13 cellular contexts compared by ENCODE assay signal in genomic region chr19:7426986-7427385, GRCh38.
DNase-seq lines count a peak whose midpoint lies in the region; ATAC-seq lines count a peak whose summit lies in the region.
"Had no signal": no experiment of that assay in that cellular context is flagged by ENCODE, and none has a peak within 500 bp of the region (broad histone marks: within the 10 kb centered on the region; RNA-seq: fewer than 3 reads in every experiment).

No MANE protein-coding gene starts in this region.

- DNase-seq in stimulated activated naive CD4-positive, alpha-beta T cell treated with Interleukin-2 at 50 U/mL for 16 hours (lab: John Stamatoyannopoulos, UW): peak; percentile 28
- no peak for DNase-seq in stimulated activated naive CD4-positive, alpha-beta T cell (lab: John Stamatoyannopoulos, UW)
- DNase-seq in activated T-cell treated with anti-CD3 and anti-CD28 coated beads, Interleukin-2, amount 50 U/mL, for 24 hours: peak; percentile 39
- DNase-seq in memory B cell (ENCODE audit: low spot score in 2 of 2) (no peak), anterior cingulate cortex (lab: John Stamatoyannopoulos, UW) (no peak), SIG-M5 (lab: John Stamatoyannopoulos, UW) (no peak), MV-4-11 (lab: John Stamatoyannopoulos, UW) (no peak), immature natural killer cell (no peak)
- DNase-seq: DMS79 treated with DMSO at 0.1 percent for 48 hours, KG1, mesendoderm, NCI-H187, nucleus accumbens had no signal

- H3K27me3 Mint-ChIP-seq in activated T-cell treated with anti-CD3 and anti-CD28 coated beads, Interleukin-2, amount 50 U/mL, for 24 hours: no peaks in the 10 kb centered on the region
- no peaks in the 10 kb centered on the region for H3K27me3 Mint-ChIP-seq in memory B cell
- H3K27me3 Mint-ChIP-seq in immature natural killer cell (ENCODE audit: low read depth in 3 of 3): peaks cover 0 to 2% (median 0%) of the 10 kb centered on the region in 3 donors

- no peaks in the 10 kb centered on the region for H3K9me3 Mint-ChIP-seq in activated T-cell treated with anti-CD3 and anti-CD28 coated beads, Interleukin-2, amount 50 U/mL, for 24 hours
- H3K9me3 Mint-ChIP-seq in memory B cell (no peaks in the 10 kb centered on the region), immature natural killer cell (no peaks in the 10 kb centered on the region)

- peaks cover 45% of the 10 kb centered on the region for H3K4me1 Mint-ChIP-seq in activated T-cell treated with anti-CD3 and anti-CD28 coated beads, Interleukin-2, amount 50 U/mL, for 24 hours (ENCODE audit: low read depth)
- peaks cover 14% of the 10 kb centered on the region for H3K4me1 Mint-ChIP-seq in memory B cell
- H3K4me1 Mint-ChIP-seq in immature natural killer cell: peaks cover 12 to 17% of the 10 kb centered on the region in 2 donors

- ATAC-seq in memory B cell (ENCODE audit: low read depth): peak; percentile 69

- H3K4me3 Mint-ChIP-seq in activated T-cell treated with anti-CD3 and anti-CD28 coated beads, Interleukin-2, amount 50 U/mL, for 24 hours: peak overlapping the region; percentile 32
- no peak overlapping the region for H3K4me3 Mint-ChIP-seq in memory B cell
- H3K4me3 Mint-ChIP-seq in immature natural killer cell: no peak overlapping the region

- H3K36me3 Mint-ChIP-seq in activated T-cell treated with anti-CD3 and anti-CD28 coated beads, Interleukin-2, amount 50 U/mL, for 24 hours (ENCODE audit: low read depth): peaks cover 51% of the 10 kb centered on the region
- H3K36me3 Mint-ChIP-seq in memory B cell: peaks cover 10% of the 10 kb centered on the region
- H3K36me3 Mint-ChIP-seq in immature natural killer cell: peaks cover 2 to 5% (median 4%) of the 10 kb centered on the region in 3 donors

- peak overlapping the region; percentile 78 for H3K27ac Mint-ChIP-seq in activated T-cell treated with anti-CD3 and anti-CD28 coated beads, Interleukin-2, amount 50 U/mL, for 24 hours
- H3K27ac Mint-ChIP-seq in memory B cell (peak overlapping the region; percentile 56), immature natural killer cell (no peak overlapping the region)

Comparison
In these comparisons a context has a peak if more than half of its experiments do, and no peak if none do; other contexts are left out.
1. DNase-seq: peak in stimulated activated naive CD4-positive, alpha-beta T cell treated with Interleukin-2 at 50 U/mL for 16 hours (single experiment) and activated T-cell treated with anti-CD3 and anti-CD28 coated beads, Interleukin-2, amount 50 U/mL, for 24 hours (single experiment); none in stimulated activated naive CD4-positive, alpha-beta T cell (0 of 6), memory B cell (0 of 2), anterior cingulate cortex (0 of 58), SIG-M5 (single experiment), MV-4-11 (single experiment) and immature natural killer cell (0 of 3).
2. H3K27ac Mint-ChIP-seq: peak in activated T-cell treated with anti-CD3 and anti-CD28 coated beads, Interleukin-2, amount 50 U/mL, for 24 hours (single experiment) and memory B cell (single experiment); none in immature natural killer cell (0 of 6).